1 cellular context compared by ENCODE assay signal in the genomic region with DNA sequence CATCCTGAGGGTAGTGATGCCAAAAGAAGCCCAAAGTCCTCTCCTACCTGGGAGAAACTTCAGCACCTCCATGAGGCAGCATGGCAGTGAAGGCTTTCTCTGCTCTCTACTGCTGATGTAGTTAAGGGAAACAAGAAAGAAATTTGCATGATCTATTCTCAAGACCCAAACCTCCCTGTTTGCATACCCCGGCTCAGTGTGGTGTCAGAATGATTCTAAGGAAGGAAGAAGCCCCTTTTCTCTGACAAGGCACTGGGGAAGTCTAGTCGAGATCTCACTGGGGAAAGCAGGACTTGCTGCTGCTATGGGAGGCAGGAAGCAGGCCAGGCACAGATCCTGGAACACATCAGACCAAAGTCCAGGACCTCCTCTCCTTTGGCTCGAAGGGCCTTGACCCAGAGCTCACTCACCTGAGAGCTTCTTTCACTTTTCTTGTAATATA.
TF ChIP-seq lines count a peak whose summit lies in the region.

No MANE protein-coding gene starts in this region.

TF ChIP-seq in GM12878, 131 proteins besides CTCF, POLR2A, EP300 and RAD21 (continued from another document and continues in another):
- TF ChIP-seq IRF5 (IDR thresholded peaks at IDR 0.05; ENCODE audit: borderline replicate concordance) (no peak), WRNIP1 (IDR thresholded peaks at IDR 0.05; ENCODE audit: borderline replicate concordance, low read depth, low read length) (no peak), CHD1 (IDR thresholded peaks at IDR 0.05; ENCODE audit: low read depth, low read length) (no peak), CREM (IDR thresholded peaks at IDR 0.05; ENCODE audit: low read depth) (peak; percentile 58), IKZF2 (IDR thresholded peaks at IDR 0.05) (peak; percentile 81 to 89), IRF3 (IDR thresholded peaks at IDR 0.05) (no peak), NFXL1 (IDR thresholded peaks at IDR 0.05; ENCODE audit: borderline replicate concordance) (no peak), EZH2 (IDR thresholded peaks at IDR 0.05; ENCODE audit: borderline replicate concordance, control insufficient read depth, low read depth, low read length) (no peak), ZZZ3 (IDR thresholded peaks at IDR 0.05; ENCODE audit: control insufficient read depth, insufficient read length, low read depth) (no peak), MTA3 (IDR thresholded peaks at IDR 0.05; ENCODE audit: borderline replicate concordance, low read length) (0 out of 2 replicates have a peak, but pooled peaks have one; percentile 23), MXI1 (IDR thresholded peaks at IDR 0.05; ENCODE audit: low read depth, low read length) (peak; percentile 81; the same call in 1 of the 2 replicates), CHD2 (IDR thresholded peaks at IDR 0.05; ENCODE audit: borderline replicate concordance, low read depth, low read length) (0 out of 2 replicates have a peak, but pooled peaks have one; percentile 20), SMC3 (IDR thresholded peaks at IDR 0.05; ENCODE audit: borderline replicate concordance, low read length) (no peak), ZNF217 (IDR thresholded peaks at IDR 0.05) (no peak), RBBP5 (conservative IDR thresholded peaks at IDR 0.05) (no peak), ATF2 (IDR thresholded peaks at IDR 0.05; ENCODE audit: low read length) (peak; percentile 53; the same call in 1 of the 2 replicates), ZSCAN29 (IDR thresholded peaks at IDR 0.05) (no peak), KDM1A (IDR thresholded peaks at IDR 0.05; ENCODE audit: borderline replicate concordance) (no peak), KAT2A (conservative IDR thresholded peaks at IDR 0.05; ENCODE audit: control insufficient read depth, low read depth, low read length) (no peak), NBN (IDR thresholded peaks at IDR 0.05) (no peak; the same call in 1 of the 2 replicates), POU2F2 (IDR thresholded peaks at IDR 0.05; ENCODE audit: borderline replicate concordance, low read depth, low read length) (peak; percentile 99), NR2C2 (IDR thresholded peaks at IDR 0.05; ENCODE audit: borderline replicate concordance, control insufficient read depth, insufficient read length, low read depth) (no peak), MEF2A (IDR thresholded peaks at IDR 0.05; ENCODE audit: insufficient read depth, low read depth, low read length) (0 out of 2 replicates have a peak, but pooled peaks have one; percentile 61), TCF12 (IDR thresholded peaks at IDR 0.05; ENCODE audit: low read depth, low read length) (peak; percentile 47; the same call in 1 of the 2 replicates), SMARCA5 (IDR thresholded peaks at IDR 0.05) (peak; percentile 55; the same call in 1 of the 2 replicates), CBFB (IDR thresholded peaks at IDR 0.05; ENCODE audit: low read depth) (no peak), STAT1 (conservative IDR thresholded peaks at IDR 0.05) (no peak), FOXM1 (IDR thresholded peaks at IDR 0.05; ENCODE audit: low read depth, low read length) (no peak), JUND (IDR thresholded peaks at IDR 0.05; ENCODE audit: low read depth, low read length) (0 out of 2 replicates have a peak, but pooled peaks have one; percentile 27), ZNF24 (IDR thresholded peaks at IDR 0.05) (no peak), ZNF274 (IDR thresholded peaks at IDR 0.05; ENCODE audit: insufficient read depth, insufficient read length) (no peak), PAX5 (IDR thresholded peaks at IDR 0.05; ENCODE audit: borderline replicate concordance, low read depth, low read length) (no peak), DPF2 (IDR thresholded peaks at IDR 0.05) (peak; percentile 65; the same call in 1 of the 2 replicates), JUNB (IDR thresholded peaks at IDR 0.05) (no peak), YBX1 (IDR thresholded peaks at IDR 0.05) (no peak), HDAC6 (IDR thresholded peaks at IDR 0.05; ENCODE audit: unreplicated experiment) (peak; percentile 33), SPI1 (IDR thresholded peaks at IDR 0.05; ENCODE audit: borderline replicate concordance, insufficient read depth, low read depth, low read length) (peak; percentile 62), ZNF384 (IDR thresholded peaks at IDR 0.05; ENCODE audit: borderline replicate concordance, low read depth, low read length) (no peak; the same call in 1 of the 2 replicates), FOS (IDR thresholded peaks at IDR 0.05; ENCODE audit: borderline replicate concordance, extremely low read depth, insufficient read length) (no peak), HCFC1 (IDR thresholded peaks at IDR 0.05; ENCODE audit: low read length) (no peak)
- TF ChIP-seq, protein P1, sequence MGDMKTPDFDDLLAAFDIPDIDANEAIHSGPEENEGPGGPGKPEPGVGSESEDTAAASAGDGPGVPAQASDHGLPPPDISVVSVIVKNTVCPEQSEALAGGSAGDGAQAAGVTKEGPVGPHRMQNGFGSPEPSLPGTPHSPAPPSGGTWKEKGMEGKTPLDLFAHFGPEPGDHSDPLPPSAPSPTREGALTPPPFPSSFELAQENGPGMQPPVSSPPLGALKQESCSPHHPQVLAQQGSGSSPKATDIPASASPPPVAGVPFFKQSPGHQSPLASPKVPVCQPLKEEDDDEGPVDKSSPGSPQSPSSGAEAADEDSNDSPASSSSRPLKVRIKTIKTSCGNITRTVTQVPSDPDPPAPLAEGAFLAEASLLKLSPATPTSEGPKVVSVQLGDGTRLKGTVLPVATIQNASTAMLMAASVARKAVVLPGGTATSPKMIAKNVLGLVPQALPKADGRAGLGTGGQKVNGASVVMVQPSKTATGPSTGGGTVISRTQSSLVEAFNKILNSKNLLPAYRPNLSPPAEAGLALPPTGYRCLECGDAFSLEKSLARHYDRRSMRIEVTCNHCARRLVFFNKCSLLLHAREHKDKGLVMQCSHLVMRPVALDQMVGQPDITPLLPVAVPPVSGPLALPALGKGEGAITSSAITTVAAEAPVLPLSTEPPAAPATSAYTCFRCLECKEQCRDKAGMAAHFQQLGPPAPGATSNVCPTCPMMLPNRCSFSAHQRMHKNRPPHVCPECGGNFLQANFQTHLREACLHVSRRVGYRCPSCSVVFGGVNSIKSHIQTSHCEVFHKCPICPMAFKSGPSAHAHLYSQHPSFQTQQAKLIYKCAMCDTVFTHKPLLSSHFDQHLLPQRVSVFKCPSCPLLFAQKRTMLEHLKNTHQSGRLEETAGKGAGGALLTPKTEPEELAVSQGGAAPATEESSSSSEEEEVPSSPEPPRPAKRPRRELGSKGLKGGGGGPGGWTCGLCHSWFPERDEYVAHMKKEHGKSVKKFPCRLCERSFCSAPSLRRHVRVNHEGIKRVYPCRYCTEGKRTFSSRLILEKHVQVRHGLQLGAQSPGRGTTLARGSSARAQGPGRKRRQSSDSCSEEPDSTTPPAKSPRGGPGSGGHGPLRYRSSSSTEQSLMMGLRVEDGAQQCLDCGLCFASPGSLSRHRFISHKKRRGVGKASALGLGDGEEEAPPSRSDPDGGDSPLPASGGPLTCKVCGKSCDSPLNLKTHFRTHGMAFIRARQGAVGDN (IDR thresholded peaks at IDR 0.05) = peak; percentile 64; the same call in 1 of the 2 replicates
- TF ChIP-seq, protein P2, sequence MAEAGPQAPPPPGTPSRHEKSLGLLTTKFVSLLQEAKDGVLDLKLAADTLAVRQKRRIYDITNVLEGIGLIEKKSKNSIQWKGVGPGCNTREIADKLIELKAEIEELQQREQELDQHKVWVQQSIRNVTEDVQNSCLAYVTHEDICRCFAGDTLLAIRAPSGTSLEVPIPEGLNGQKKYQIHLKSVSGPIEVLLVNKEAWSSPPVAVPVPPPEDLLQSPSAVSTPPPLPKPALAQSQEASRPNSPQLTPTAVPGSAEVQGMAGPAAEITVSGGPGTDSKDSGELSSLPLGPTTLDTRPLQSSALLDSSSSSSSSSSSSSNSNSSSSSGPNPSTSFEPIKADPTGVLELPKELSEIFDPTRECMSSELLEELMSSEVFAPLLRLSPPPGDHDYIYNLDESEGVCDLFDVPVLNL (IDR thresholded peaks at IDR 0.05; ENCODE audit: low read depth, low read length) = no peak
- TF ChIP-seq, protein P3, sequence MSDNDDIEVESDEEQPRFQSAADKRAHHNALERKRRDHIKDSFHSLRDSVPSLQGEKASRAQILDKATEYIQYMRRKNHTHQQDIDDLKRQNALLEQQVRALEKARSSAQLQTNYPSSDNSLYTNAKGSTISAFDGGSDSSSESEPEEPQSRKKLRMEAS (IDR thresholded peaks at IDR 0.05; ENCODE audit: low read depth, low read length) = peak; percentile 40; the same call in 1 of the 2 replicates
- TF ChIP-seq, protein P4, sequence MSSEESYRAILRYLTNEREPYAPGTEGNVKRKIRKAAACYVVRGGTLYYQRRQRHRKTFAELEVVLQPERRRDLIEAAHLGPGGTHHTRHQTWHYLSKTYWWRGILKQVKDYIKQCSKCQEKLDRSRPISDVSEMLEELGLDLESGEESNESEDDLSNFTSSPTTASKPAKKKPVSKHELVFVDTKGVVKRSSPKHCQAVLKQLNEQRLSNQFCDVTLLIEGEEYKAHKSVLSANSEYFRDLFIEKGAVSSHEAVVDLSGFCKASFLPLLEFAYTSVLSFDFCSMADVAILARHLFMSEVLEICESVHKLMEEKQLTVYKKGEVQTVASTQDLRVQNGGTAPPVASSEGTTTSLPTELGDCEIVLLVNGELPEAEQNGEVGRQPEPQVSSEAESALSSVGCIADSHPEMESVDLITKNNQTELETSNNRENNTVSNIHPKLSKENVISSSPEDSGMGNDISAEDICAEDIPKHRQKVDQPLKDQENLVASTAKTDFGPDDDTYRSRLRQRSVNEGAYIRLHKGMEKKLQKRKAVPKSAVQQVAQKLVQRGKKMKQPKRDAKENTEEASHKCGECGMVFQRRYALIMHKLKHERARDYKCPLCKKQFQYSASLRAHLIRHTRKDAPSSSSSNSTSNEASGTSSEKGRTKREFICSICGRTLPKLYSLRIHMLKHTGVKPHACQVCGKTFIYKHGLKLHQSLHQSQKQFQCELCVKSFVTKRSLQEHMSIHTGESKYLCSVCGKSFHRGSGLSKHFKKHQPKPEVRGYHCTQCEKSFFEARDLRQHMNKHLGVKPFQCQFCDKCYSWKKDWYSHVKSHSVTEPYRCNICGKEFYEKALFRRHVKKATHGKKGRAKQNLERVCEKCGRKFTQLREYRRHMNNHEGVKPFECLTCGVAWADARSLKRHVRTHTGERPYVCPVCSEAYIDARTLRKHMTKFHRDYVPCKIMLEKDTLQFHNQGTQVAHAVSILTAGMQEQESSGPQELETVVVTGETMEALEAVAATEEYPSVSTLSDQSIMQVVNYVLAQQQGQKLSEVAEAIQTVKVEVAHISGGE (CRISPR knock-in tag; IDR thresholded peaks at IDR 0.05) = no peak
- TF ChIP-seq, protein P5, sequence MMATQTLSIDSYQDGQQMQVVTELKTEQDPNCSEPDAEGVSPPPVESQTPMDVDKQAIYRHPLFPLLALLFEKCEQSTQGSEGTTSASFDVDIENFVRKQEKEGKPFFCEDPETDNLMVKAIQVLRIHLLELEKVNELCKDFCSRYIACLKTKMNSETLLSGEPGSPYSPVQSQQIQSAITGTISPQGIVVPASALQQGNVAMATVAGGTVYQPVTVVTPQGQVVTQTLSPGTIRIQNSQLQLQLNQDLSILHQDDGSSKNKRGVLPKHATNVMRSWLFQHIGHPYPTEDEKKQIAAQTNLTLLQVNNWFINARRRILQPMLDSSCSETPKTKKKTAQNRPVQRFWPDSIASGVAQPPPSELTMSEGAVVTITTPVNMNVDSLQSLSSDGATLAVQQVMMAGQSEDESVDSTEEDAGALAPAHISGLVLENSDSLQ (IDR thresholded peaks at IDR 0.05) = peak; percentile 7; the same call in 1 of the 2 replicates
- TF ChIP-seq, protein P6, sequence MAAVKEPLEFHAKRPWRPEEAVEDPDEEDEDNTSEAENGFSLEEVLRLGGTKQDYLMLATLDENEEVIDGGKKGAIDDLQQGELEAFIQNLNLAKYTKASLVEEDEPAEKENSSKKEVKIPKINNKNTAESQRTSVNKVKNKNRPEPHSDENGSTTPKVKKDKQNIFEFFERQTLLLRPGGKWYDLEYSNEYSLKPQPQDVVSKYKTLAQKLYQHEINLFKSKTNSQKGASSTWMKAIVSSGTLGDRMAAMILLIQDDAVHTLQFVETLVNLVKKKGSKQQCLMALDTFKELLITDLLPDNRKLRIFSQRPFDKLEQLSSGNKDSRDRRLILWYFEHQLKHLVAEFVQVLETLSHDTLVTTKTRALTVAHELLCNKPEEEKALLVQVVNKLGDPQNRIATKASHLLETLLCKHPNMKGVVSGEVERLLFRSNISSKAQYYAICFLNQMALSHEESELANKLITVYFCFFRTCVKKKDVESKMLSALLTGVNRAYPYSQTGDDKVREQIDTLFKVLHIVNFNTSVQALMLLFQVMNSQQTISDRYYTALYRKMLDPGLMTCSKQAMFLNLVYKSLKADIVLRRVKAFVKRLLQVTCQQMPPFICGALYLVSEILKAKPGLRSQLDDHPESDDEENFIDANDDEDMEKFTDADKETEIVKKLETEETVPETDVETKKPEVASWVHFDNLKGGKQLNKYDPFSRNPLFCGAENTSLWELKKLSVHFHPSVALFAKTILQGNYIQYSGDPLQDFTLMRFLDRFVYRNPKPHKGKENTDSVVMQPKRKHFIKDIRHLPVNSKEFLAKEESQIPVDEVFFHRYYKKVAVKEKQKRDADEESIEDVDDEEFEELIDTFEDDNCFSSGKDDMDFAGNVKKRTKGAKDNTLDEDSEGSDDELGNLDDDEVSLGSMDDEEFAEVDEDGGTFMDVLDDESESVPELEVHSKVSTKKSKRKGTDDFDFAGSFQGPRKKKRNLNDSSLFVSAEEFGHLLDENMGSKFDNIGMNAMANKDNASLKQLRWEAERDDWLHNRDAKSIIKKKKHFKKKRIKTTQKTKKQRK (IDR thresholded peaks at IDR 0.05; ENCODE audit: low read depth, low read length) = no peak
